ENCODE assay signal across 1 cellular context in genomic region chr9:130659699-130660248, GRCh38.
A peak's percentile ranks its signal among the peaks of the same experiment; 100 is the strongest.
TF ChIP-seq lines count a peak whose summit lies in the region.

No MANE protein-coding gene starts in this region.

TF ChIP-seq in GM23338, 12 proteins besides CTCF, POLR2A, EP300 and RAD21 (continued from another document):
- TF ChIP-seq REST (IDR thresholded peaks at IDR 0.05; ENCODE audit: unreplicated experiment) (no peak), EZH2phosphoT487 (IDR thresholded peaks at IDR 0.05; ENCODE audit: unreplicated experiment) (peak; percentile 98)
